15 cellular contexts compared by ENCODE assay signal in the genomic region with DNA sequence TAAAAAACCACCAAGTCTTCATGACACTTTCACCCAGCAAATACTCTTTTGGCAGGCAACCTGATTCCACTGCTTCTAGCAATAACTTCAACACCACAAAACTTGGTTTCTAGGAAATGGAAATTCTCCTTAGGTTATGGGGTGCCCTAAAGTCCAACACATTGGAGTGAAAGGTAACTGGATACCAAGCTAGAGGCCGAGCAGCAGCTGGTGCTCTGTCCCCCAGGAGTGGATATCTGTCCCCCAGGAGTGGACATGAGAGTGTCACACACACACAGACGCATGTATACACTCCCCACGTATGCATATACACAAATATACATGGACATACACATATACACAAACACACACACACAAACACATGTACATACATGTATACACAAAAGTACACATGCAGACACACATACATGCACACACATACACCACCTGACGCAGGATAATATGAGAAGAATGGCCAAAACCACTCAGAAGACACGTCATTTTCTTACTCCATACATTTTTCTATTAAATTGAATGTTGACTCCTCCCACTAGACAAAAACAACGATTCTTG. TPM values are rescaled to one million over a fixed set of nuclear protein-coding genes. Genes with fewer than 3 reads are reported as not detected.
DNase-seq lines count a peak whose midpoint lies in the region; ATAC-seq and TF ChIP-seq lines count a peak whose summit lies in the region.
"Had no signal": no experiment of that assay in that cellular context is flagged by ENCODE, and none has a peak within 500 bp of the region (broad histone marks: within the 10 kb centered on the region; RNA-seq: fewer than 3 reads in every experiment).

No MANE protein-coding gene starts in this region.

- peak overlapping the region; percentile 45 to 48 for H3K27ac ChIP-seq in esophagus (ENCODE audit: low read depth in 2 of 2, low read length in 1 of 2)

- WGBS in esophagus, 2 donors, result 81 to 84% methylated on average over 6 of the region's 6 CpGs

- H3K4me3 ChIP-seq in esophagus (ENCODE audit: low read depth in 1 of 2, low read length in 2 of 2), result no peak overlapping the region

- no peaks in the 10 kb centered on the region for H3K36me3 Mint-ChIP-seq in natural killer cell
- H3K36me3 Mint-ChIP-seq in natural killer cell treated with Interleukin-12 subunit alpha and Interleukin-12 subunit beta and Interleukin-15 and Interleukin-18, amount 100 ng/mL, for 72 hours, result no peaks in the 10 kb centered on the region

- DNase-seq in natural killer cell (peak; percentile 3), sciatic nerve (ENCODE audit: low spot score) (peak; percentile 19), NCI-H1417 (lab: John Stamatoyannopoulos, UW) (no peak)
- no peak for DNase-seq in natural killer cell treated with Interleukin-12 subunit alpha and Interleukin-12 subunit beta and Interleukin-15 and Interleukin-18, amount 100 ng/mL, for 72 hours (ENCODE audit: low spot score)
- DNase-seq in stimulated activated CD4-positive, alpha-beta T cell treated with anti-CD3 and anti-CD28 coated beads, Interleukin-1b, Interleukin-23, amount 100 ng/mL, for 48 hours, result no peak
- DNase-seq: activated CD4-positive, alpha-beta T cell treated with anti-CD3 and anti-CD28 coated beads, Interleukin-2, amount 10 ng/mL, durations not matched to agents 7 days and 5 days; activated gamma-delta T cell treated with Interleukin-2 at 50 U/mL for 16 hours; cortex of kidney; NCI-H2107; NCI-H748 treated with DMSO at 0.1 percent for 48 hours; PC-3; small intestine had no signal

- no peak for TF ChIP-seq CTCF in natural killer cell (IDR thresholded peaks at IDR 0.05)

- no peaks in the 10 kb centered on the region for H3K9me3 Mint-ChIP-seq in natural killer cell
- H3K9me3 Mint-ChIP-seq in natural killer cell treated with Interleukin-12 subunit alpha and Interleukin-12 subunit beta and Interleukin-15 and Interleukin-18, amount 100 ng/mL, for 72 hours, result no peaks in the 10 kb centered on the region
- H3K9me3 Mint-ChIP-seq: activated CD4-positive, alpha-beta T cell treated with anti-CD3 and anti-CD28 coated beads, Interleukin-2, amount 10 ng/mL, durations not matched to agents 7 days and 5 days had no signal

- no peaks in the 10 kb centered on the region for H3K9me3 ChIP-seq in esophagus (ENCODE audit: control insufficient read depth in 2 of 2, insufficient read depth in 1 of 2, low read depth in 1 of 2, low read length in 1 of 2)

- peaks cover 0 to 37% of the 10 kb centered on the region in 2 donors for H3K4me1 ChIP-seq in esophagus (ENCODE audit: control insufficient read depth in 2 of 2, insufficient read depth in 2 of 2, low read length in 1 of 2)

- peaks cover 10 to 14% of the 10 kb centered on the region in 2 donors for H3K4me1 Mint-ChIP-seq in natural killer cell
- H3K4me1 Mint-ChIP-seq in natural killer cell treated with Interleukin-12 subunit alpha and Interleukin-12 subunit beta and Interleukin-15 and Interleukin-18, amount 100 ng/mL, for 72 hours (ENCODE audit: low read depth in 2 of 2), result peaks cover 20 to 22% of the 10 kb centered on the region in 2 donors

- intact Hi-C loops in natural killer cell (cut with micrococcal nuclease) (no loop called here), sciatic nerve (cut with DNase I) (no loop called here)

- ATAC-seq in natural killer cell, result no peak
- no peak for ATAC-seq in natural killer cell treated with Interleukin-12 subunit alpha and Interleukin-12 subunit beta and Interleukin-15 and Interleukin-18, amount 100 ng/mL, for 72 hours
- no peak for ATAC-seq in sciatic nerve
- no peak for ATAC-seq in GM21576 (IDR thresholded peaks at IDR 0.05; ENCODE audit: unreplicated experiment)
- ATAC-seq: esophagus mucosa, PC-3 had no signal

- no peaks in the 10 kb centered on the region for H3K36me3 ChIP-seq in esophagus (ENCODE audit: control insufficient read depth in 2 of 2, insufficient read depth in 2 of 2, low read length in 1 of 2)

- H3K27me3 Mint-ChIP-seq in natural killer cell (ENCODE audit: low read depth in 2 of 2), result peaks cover 16 to 24% of the 10 kb centered on the region in 2 donors
- peaks cover 6 to 31% of the 10 kb centered on the region in 2 donors for H3K27me3 Mint-ChIP-seq in natural killer cell treated with Interleukin-12 subunit alpha and Interleukin-12 subunit beta and Interleukin-15 and Interleukin-18, amount 100 ng/mL, for 72 hours

- H3K27ac Mint-ChIP-seq in natural killer cell, result no peak overlapping the region
- H3K27ac Mint-ChIP-seq in natural killer cell treated with Interleukin-12 subunit alpha and Interleukin-12 subunit beta and Interleukin-15 and Interleukin-18, amount 100 ng/mL, for 72 hours, result no peak overlapping the region

- H3K27me3 ChIP-seq in esophagus (ENCODE audit: control insufficient read depth in 1 of 2, insufficient read depth in 2 of 2, low read length in 2 of 2), result no peaks in the 10 kb centered on the region

- no peak overlapping the region for H3K4me3 Mint-ChIP-seq in natural killer cell
- H3K4me3 Mint-ChIP-seq in natural killer cell treated with Interleukin-12 subunit alpha and Interleukin-12 subunit beta and Interleukin-15 and Interleukin-18, amount 100 ng/mL, for 72 hours, result no peak overlapping the region
- H3K4me3 Mint-ChIP-seq: activated CD4-positive, alpha-beta T cell treated with anti-CD3 and anti-CD28 coated beads, Interleukin-2, amount 10 ng/mL, durations not matched to agents 7 days and 5 days had no signal

RNA-seq across cellular contexts. Expression of a gene that starts 50.8 kb away (rescaled TPM):
- total RNA-seq in natural killer cell (1 to 10 TPM; 2.4 to 4.6 (median 4.1) TPM), sciatic nerve (12.7 TPM)
- 1 to 10 TPM; 6.6 to 6.9 TPM for total RNA-seq in natural killer cell treated with Interleukin-12 subunit alpha and Interleukin-12 subunit beta and Interleukin-15 and Interleukin-18, amount 100 ng/mL, for 72 hours
- polyA plus RNA-seq in esophagus, result 1 to 10 TPM; 5.3 to 8.8 TPM

Comparison
In these comparisons a context has a peak if more than half of its experiments do, and no peak if none do; other contexts are left out.
1. DNase-seq: peak in natural killer cell (single experiment) and sciatic nerve (single experiment); none in natural killer cell treated with Interleukin-12 subunit alpha and Interleukin-12 subunit beta and Interleukin-15 and Interleukin-18, amount 100 ng/mL, for 72 hours (single experiment), stimulated activated CD4-positive, alpha-beta T cell treated with anti-CD3 and anti-CD28 coated beads, Interleukin-1b, Interleukin-23, amount 100 ng/mL, for 48 hours (single experiment) and NCI-H1417 (0 of 3).